ENCODE assay signal across 18 cellular contexts in genomic region chr7:85274452-85274851, GRCh38.
DNase-seq lines count a peak whose midpoint lies in the region; ATAC-seq lines count a peak whose summit lies in the region.
"Had no signal": no experiment of that assay in that cellular context is flagged by ENCODE, and none has a peak within 500 bp of the region (broad histone marks: within the 10 kb centered on the region; RNA-seq: fewer than 3 reads in every experiment).

No MANE protein-coding gene starts in this region.

- peak overlapping the region; percentile 85; the same call in 1 of the 2 replicates for H3K27ac ChIP-seq in HUES64 (ENCODE audit: low read depth, low read length)
- H3K27ac ChIP-seq: RWPE1, SJCRH30 had no signal

- H3K9ac ChIP-seq in HUES64 (ENCODE audit: low read depth, low read length), result no peak overlapping the region

- H3K4me3 ChIP-seq in HUES64 (ENCODE audit: low read length), result no peak overlapping the region
- H3K4me3 ChIP-seq: SJCRH30 had no signal

- no peaks in the 10 kb centered on the region for H3K27me3 ChIP-seq in HUES64 (ENCODE audit: insufficient read depth, low read length)
- H3K27me3 ChIP-seq: SJCRH30 had no signal

- no peaks in the 10 kb centered on the region for H3K9me3 ChIP-seq in HUES64 (ENCODE audit: insufficient read depth, low read depth, low read length)
- H3K9me3 ChIP-seq: SJCRH30 had no signal

- 79% methylated on average over 1 of the region's 1 CpG for WGBS in HUES64

- ATAC-seq in GM21619 (IDR thresholded peaks at IDR 0.05; ENCODE audit: unreplicated experiment), result no peak
- ATAC-seq: HepG2 had no signal

- DNase-seq in ELF-1 (ENCODE audit: low read depth, low spot score) (peak; percentile 10), NCI-H748 (lab: John Stamatoyannopoulos, UW; ENCODE audit: unreplicated experiment) (peak; percentile 87), islet precursor cell (peak; percentile 65), RKO (ENCODE audit: low spot score) (no peak), SIG-M5 (lab: John Stamatoyannopoulos, UW) (no peak), SKM-1 (lab: John Stamatoyannopoulos, UW; ENCODE audit: unreplicated experiment) (no peak)
- DNase-seq: Calu3; CD4-positive, alpha-beta T cell; DMS79; KG1; NCI-H1694 treated with DMSO at 0.1 percent for 48 hours; NCI-H524 treated with DMSO at 0.1 percent for 48 hours; SJCRH30; T-helper 9 cell had no signal

- H3K36me3 ChIP-seq in HUES64 (ENCODE audit: insufficient read depth, low read length), result no peaks in the 10 kb centered on the region
- H3K36me3 ChIP-seq: SJCRH30 had no signal

- peaks cover 39% of the 10 kb centered on the region for H3K4me1 ChIP-seq in HUES64 (ENCODE audit: insufficient read depth, low read length)
- H3K4me1 ChIP-seq: SJCRH30 had no signal

Comparison
In these comparisons a context has a peak if more than half of its experiments do, and no peak if none do; other contexts are left out.
1. DNase-seq: peak in ELF-1 (single experiment), NCI-H748 (single experiment) and islet precursor cell (single experiment); none in RKO (single experiment), SIG-M5 (single experiment) and SKM-1 (single experiment).